Comparison of ENCODE assay signal across 8 cellular contexts in the genomic region with DNA sequence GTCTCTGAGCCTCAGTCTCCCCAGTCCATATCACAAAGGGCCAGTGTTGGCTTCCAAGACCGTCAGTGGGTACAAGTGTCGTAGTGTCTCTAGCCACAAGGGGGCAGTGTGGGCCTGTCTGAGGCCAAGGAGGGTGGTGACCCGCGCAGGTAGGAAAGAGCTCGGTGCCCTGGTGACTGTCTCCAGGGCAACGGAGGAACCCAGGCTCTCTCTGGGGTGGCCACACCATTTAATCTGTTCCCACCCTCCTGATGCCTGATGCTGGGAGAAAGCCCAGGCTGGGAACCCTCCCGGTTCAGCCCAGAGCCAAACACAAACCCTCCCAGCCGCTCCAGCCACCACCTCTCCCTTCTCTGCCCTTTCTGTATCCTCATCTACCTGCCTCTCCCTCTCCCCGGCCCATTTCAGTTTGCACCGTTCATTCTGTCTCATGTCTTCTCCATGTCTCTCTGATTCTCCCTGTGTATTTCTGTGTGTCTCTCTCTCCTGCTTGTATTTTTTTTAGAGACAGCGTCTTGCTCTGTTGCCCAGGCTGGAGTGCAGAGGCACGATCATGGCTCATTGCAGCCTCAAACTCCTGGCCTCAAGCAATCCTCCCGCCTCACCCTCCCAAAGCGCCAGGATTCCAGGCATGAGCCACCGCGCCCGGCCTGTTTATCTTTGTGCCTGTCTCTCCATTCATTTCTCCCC. TPM values are rescaled to one million over a fixed set of nuclear protein-coding genes. Genes with fewer than 3 reads are reported as not detected.
A peak's percentile ranks its signal among the peaks of the same experiment; 100 is the strongest.
DNase-seq lines count a peak whose midpoint lies in the region; ATAC-seq and TF ChIP-seq lines count a peak whose summit lies in the region.

No MANE protein-coding gene starts in this region.

- WGBS in psoas muscle, 3 donors: 28 to 31% (median 30%) methylated on average over 17 of the region's 17 CpGs

- no peak overlapping the region for H3K4me3 ChIP-seq in GM12875 (ENCODE audit: low read depth, low read length)
- H3K4me3 ChIP-seq in psoas muscle: no peak overlapping the region

- DNase-seq in NCI-H1048 (lab: John Stamatoyannopoulos, UW) (peak; percentile 32), SW 1271 (lab: John Stamatoyannopoulos, UW) (peak; percentile 32 to 62), Right ventricle myocardium superior (peak; percentile 85), psoas muscle (peak; percentile 77 to 87), GF-D8 (lab: John Stamatoyannopoulos, UW) (no peak)

- H3K27ac Mint-ChIP-seq in activated naive CD8-positive, alpha-beta T cell: peak overlapping the region; percentile 64

- intact Hi-C loops in Right ventricle myocardium superior (cut with DNase I) (loop anchor here (2.0 to 5.0 kb wide), 2 partner anchors 80 to 262 kb away; partner anchors contain the start of gene NAPA), psoas muscle (cut with DNase I) (loop anchor here (2.0 to 5.0 kb wide), 4 partner anchors 45 to 262 kb away; partner anchors contain the start of genes KPTN (in 1 of the 2) and NAPA (in 1 of the 2))

- TF ChIP-seq CTCF in GM12875 (IDR thresholded peaks at IDR 0.05; ENCODE audit: borderline replicate concordance, insufficient read depth, low read depth, low read length) (peak; percentile 85), psoas muscle (IDR thresholded peaks at IDR 0.05) (peak; percentile 90)

- peaks cover 21% of the 10 kb centered on the region for H3K27me3 Mint-ChIP-seq in activated naive CD8-positive, alpha-beta T cell

- H3K36me3 Mint-ChIP-seq in activated naive CD8-positive, alpha-beta T cell: no peaks in the 10 kb centered on the region

- H3K27me3 ChIP-seq in psoas muscle (ENCODE audit: insufficient read depth in 3 of 3, low read length in 2 of 3): peaks cover 0 to 57% (median under 1%) of the 10 kb centered on the region in 3 donors

- ATAC-seq in Right ventricle myocardium superior (ENCODE audit: poor library complexity) (peak; percentile 96), psoas muscle (peak; percentile 91 to 100 (median 99)), GM21786 (IDR thresholded peaks at IDR 0.05; ENCODE audit: unreplicated experiment) (no peak)

- no peaks in the 10 kb centered on the region for H3K36me3 ChIP-seq in psoas muscle (ENCODE audit: insufficient read depth in 1 of 2, low read depth in 1 of 2)

- peaks cover 20% of the 10 kb centered on the region for H3K4me1 Mint-ChIP-seq in activated naive CD8-positive, alpha-beta T cell (ENCODE audit: low read depth)

- no peaks in the 10 kb centered on the region for H3K9me3 ChIP-seq in psoas muscle

- H3K4me1 ChIP-seq in psoas muscle: no peaks in the 10 kb centered on the region

- H3K4me3 Mint-ChIP-seq in activated naive CD8-positive, alpha-beta T cell: no peak overlapping the region

- H3K9me3 Mint-ChIP-seq in activated naive CD8-positive, alpha-beta T cell (ENCODE audit: low read depth): no peaks in the 10 kb centered on the region

- H3K27ac ChIP-seq in psoas muscle: no peak overlapping the region

RNA-seq across cellular contexts. Expression of gene MEIS3, which starts 17.5 kb away (rescaled TPM):
- 3.1 TPM for total RNA-seq in Right ventricle myocardium superior
- total RNA-seq in psoas muscle: 1 to 10 TPM; 1.3 to 2.1 (median 1.8) TPM
- polyA plus RNA-seq in psoas muscle: 1 to 10 TPM in 2 of 3 donors, under 1 TPM in 1; 0.83 to 2.4 (median 1.4) TPM

RNA-seq across cellular contexts. Expression of gene SLC8A2, which starts 34.8 kb away (rescaled TPM):
- total RNA-seq in Right ventricle myocardium superior (0.11 TPM), psoas muscle (under 1 TPM; 0.13 to 0.54 (median 0.25) TPM)
- polyA plus RNA-seq in psoas muscle: under 1 TPM in 2 of 3 donors, not detected in 1; 0.12 to 0.18 TPM

RNA-seq across cellular contexts. Expression of gene KPTN, which starts 47.2 kb away (rescaled TPM):
- total RNA-seq in Right ventricle myocardium superior: 8.4 TPM
- total RNA-seq in psoas muscle: 10 to 100 TPM in 1 of 4 donors, 1 to 10 TPM in 3; 5.9 to 11.2 (median 8.1) TPM
- polyA plus RNA-seq in psoas muscle: 10 to 100 TPM in 1 of 3 donors, 1 to 10 TPM in 2; 3.8 to 21.5 (median 9.7) TPM
